ENCODE assay signal across 8 cellular contexts in genomic region chr2:20052872-20053281, GRCh38. TPM values are rescaled to one million over a fixed set of nuclear protein-coding genes. Genes with fewer than 3 reads are reported as not detected.
DNase-seq lines count a peak whose midpoint lies in the region; ATAC-seq lines count a peak whose summit lies in the region.

No MANE protein-coding gene starts in this region.

- H3K27ac ChIP-seq in iPS-20b (ENCODE audit: low read length) = no peak overlapping the region
- peak overlapping the region; percentile 97 for H3K27ac ChIP-seq in temporal lobe (ENCODE audit: low read depth, low read length)

- no peaks in the 10 kb centered on the region for H3K9me3 Mint-ChIP-seq in effector memory CD8-positive, alpha-beta T cell

- no peaks in the 10 kb centered on the region for H3K9me3 ChIP-seq in iPS-20b (ENCODE audit: insufficient read depth, low read depth, low read length)

- H3K4me1 ChIP-seq in iPS-20b (ENCODE audit: insufficient read depth, low read length) = peaks cover 15% of the 10 kb centered on the region

- peaks cover 4% of the 10 kb centered on the region for H3K36me3 Mint-ChIP-seq in effector memory CD8-positive, alpha-beta T cell (ENCODE audit: insufficient read depth)

- peak overlapping the region; percentile 95 for H3K4me3 ChIP-seq in iPS-20b (ENCODE audit: low read length)

- H3K4me3 Mint-ChIP-seq in effector memory CD8-positive, alpha-beta T cell = no peak overlapping the region

- H3K27me3 ChIP-seq in iPS-20b (ENCODE audit: insufficient read depth, low read length) = no peaks in the 10 kb centered on the region; the same call in 1 of the 2 replicates

- no peak overlapping the region for H3K27ac Mint-ChIP-seq in effector memory CD8-positive, alpha-beta T cell

- no peak for ATAC-seq in effector memory CD8-positive, alpha-beta T cell (replicated peaks)
- ATAC-seq in HG02973 (IDR thresholded peaks at IDR 0.05; ENCODE audit: unreplicated experiment) (no peak), HG02870 (IDR thresholded peaks at IDR 0.05; ENCODE audit: unreplicated experiment) (no peak)

- peak; percentile 77 for DNase-seq in GM03348 (ENCODE audit: low spot score)
- peak; percentile 14 for DNase-seq in NCI-H2029 treated with DMSO at 0.1 percent for 48 hours (lab: John Stamatoyannopoulos, UW)
- DNase-seq in amniotic epithelial cell (ENCODE audit: low read depth) = peak; percentile 88
- no peak for DNase-seq in effector memory CD8-positive, alpha-beta T cell

- peaks cover 28 to 36% of the 10 kb centered on the region in 2 donors for H3K27me3 Mint-ChIP-seq in effector memory CD8-positive, alpha-beta T cell

- peaks cover 0 to 26% of the 10 kb centered on the region in 2 donors for H3K4me1 Mint-ChIP-seq in effector memory CD8-positive, alpha-beta T cell (ENCODE audit: low read depth in 2 of 2)

- H3K36me3 ChIP-seq in iPS-20b (ENCODE audit: insufficient read depth, low read depth, low read length) = no peaks in the 10 kb centered on the region

- H3K9ac ChIP-seq in iPS-20b (ENCODE audit: low read depth, low read length) = peak overlapping the region; percentile 92; the same call in 1 of the 2 replicates

RNA-seq across cellular contexts. Expression of gene LAPTM4A, which starts 1.4 kb away (rescaled TPM):
- 41.6 TPM for total RNA-seq in temporal lobe

RNA-seq across cellular contexts. Expression of gene MATN3, which starts 40.4 kb away (rescaled TPM):
- total RNA-seq in temporal lobe = 2.0 TPM

Comparison
In these comparisons a context has a peak if more than half of its experiments do, and no peak if none do; other contexts are left out.
1. DNase-seq: peak in GM03348 (single experiment), NCI-H2029 treated with DMSO at 0.1 percent for 48 hours (single experiment) and amniotic epithelial cell (single experiment); none in effector memory CD8-positive, alpha-beta T cell (0 of 3).